16 cellular contexts compared by ENCODE assay signal in genomic region chr12:58750484-58750883, GRCh38.
DNase-seq lines count a peak whose midpoint lies in the region; FAIRE-seq and TF ChIP-seq lines count a peak whose summit lies in the region.
"Had no signal": no experiment of that assay in that cellular context is flagged by ENCODE, and none has a peak within 500 bp of the region (broad histone marks: within the 10 kb centered on the region; RNA-seq: fewer than 3 reads in every experiment).

No MANE protein-coding gene starts in this region.

- no peak overlapping the region for H3K27ac ChIP-seq in A673 (ENCODE audit: low read depth, low read length, poor library complexity, severe bottlenecking)
- no peak overlapping the region for H3K27ac ChIP-seq in right atrium auricular region
- H3K27ac ChIP-seq in left ventricle myocardium inferior (replicated peaks): no peak overlapping the region
- H3K27ac ChIP-seq: body of pancreas, transverse colon, WERI-Rb-1 had no signal

- H3K9me3 ChIP-seq in A673 (ENCODE audit: low read depth, low read length, poor library complexity, severe bottlenecking) (no peaks in the 10 kb centered on the region), right atrium auricular region (peaks cover 0 to 4% of the 10 kb centered on the region in 2 donors), left ventricle myocardium inferior (replicated peaks) (no peaks in the 10 kb centered on the region)
- H3K9me3 ChIP-seq: body of pancreas, transverse colon had no signal

- peak; percentile 30 for FAIRE-seq in islet of Langerhans (lab: Jason Lieb, UNC)

- H3K36me3 Mint-ChIP-seq in activated T-helper 2 cell treated with anti-CD3 and anti-CD28 coated beads, Interferon-gamma antibody, Interleukin-2, Interleukin-4, amounts not matched to agents 10 μg/mL and 5 μg/mL and 100 μg/mL, durations not matched to agents 14 hours and 24 hours and 36 hours (ENCODE audit: low read depth): no peaks in the 10 kb centered on the region
- H3K36me3 Mint-ChIP-seq: natural killer cell had no signal

- H3K4me3 Mint-ChIP-seq in activated T-helper 2 cell treated with anti-CD3 and anti-CD28 coated beads, Interferon-gamma antibody, Interleukin-2, Interleukin-4, amounts not matched to agents 10 μg/mL and 5 μg/mL and 100 μg/mL, durations not matched to agents 14 hours and 24 hours and 36 hours (ENCODE audit: low read depth): no peak overlapping the region
- H3K4me3 Mint-ChIP-seq: natural killer cell had no signal

- no TSS peak for BruUV-seq in A673 (replicated peaks; lab: Mats Ljungman, UMichigan)

- H3K4me3 ChIP-seq in A673 (ENCODE audit: low read depth, low read length, poor library complexity, severe bottlenecking) (no peak overlapping the region), HFF-Myc (replicated peaks; ENCODE audit: low read depth, low read length) (no peak overlapping the region), right atrium auricular region (no peak overlapping the region), left ventricle myocardium inferior (no peak overlapping the region)
- H3K4me3 ChIP-seq: body of pancreas, transverse colon had no signal

- H3K9me3 Mint-ChIP-seq in activated T-helper 2 cell treated with anti-CD3 and anti-CD28 coated beads, Interferon-gamma antibody, Interleukin-2, Interleukin-4, amounts not matched to agents 10 μg/mL and 5 μg/mL and 100 μg/mL, durations not matched to agents 14 hours and 24 hours and 36 hours: peaks cover 8% of the 10 kb centered on the region

- H3K27me3 ChIP-seq in A673 (replicated peaks; ENCODE audit: insufficient read depth, low read depth, low read length, poor library complexity) (no peaks in the 10 kb centered on the region), right atrium auricular region (no peaks in the 10 kb centered on the region), left ventricle myocardium inferior (ENCODE audit: low read depth) (no peaks in the 10 kb centered on the region)
- H3K27me3 ChIP-seq: body of pancreas, transverse colon had no signal

- no peaks in the 10 kb centered on the region for H3K27me3 Mint-ChIP-seq in activated T-helper 2 cell treated with anti-CD3 and anti-CD28 coated beads, Interferon-gamma antibody, Interleukin-2, Interleukin-4, amounts not matched to agents 10 μg/mL and 5 μg/mL and 100 μg/mL, durations not matched to agents 14 hours and 24 hours and 36 hours (ENCODE audit: low read depth)

- H3K36me3 ChIP-seq in A673 (ENCODE audit: insufficient read depth, low read length, poor library complexity, severe bottlenecking) (no peaks in the 10 kb centered on the region), right atrium auricular region (no peaks in the 10 kb centered on the region), left ventricle myocardium inferior (no peaks in the 10 kb centered on the region)
- H3K36me3 ChIP-seq: transverse colon, WERI-Rb-1 had no signal

- POLR2A ChIA-PET in A673 (lab: Charles Lee; ENCODE audit: low non-redundant PET): no interaction called here

- no peak overlapping the region for H3K27ac Mint-ChIP-seq in activated T-helper 2 cell treated with anti-CD3 and anti-CD28 coated beads, Interferon-gamma antibody, Interleukin-2, Interleukin-4, amounts not matched to agents 10 μg/mL and 5 μg/mL and 100 μg/mL, durations not matched to agents 14 hours and 24 hours and 36 hours
- H3K27ac Mint-ChIP-seq: natural killer cell had no signal

- DNase-seq in A673 (ENCODE audit: low spot score) (peak; percentile 50), HFF-Myc (ENCODE audit: extremely low read depth, low read depth) (peak; percentile 81), brain pericyte (ENCODE audit: low read depth, low spot score) (peak; percentile 84), right atrium auricular region (ENCODE audit: low spot score) (no peak), NCI-H524 treated with DMSO at 0.1 percent for 48 hours (lab: John Stamatoyannopoulos, UW) (no peak), left ventricle myocardium inferior (no peak)
- no peak for DNase-seq in activated T-helper 2 cell treated with anti-CD3 and anti-CD28 coated beads, Interferon-gamma antibody, Interleukin-2, Interleukin-4, amounts not matched to agents 10 μg/mL and 5 μg/mL and 100 μg/mL, durations not matched to agents 14 hours and 24 hours and 36 hours (ENCODE audit: low spot score)
- DNase-seq: activated T-cell treated with anti-CD3 and anti-CD28 coated beads, Interleukin-2, amount 50 U/mL, for 1 hour; AML-193; body of pancreas; natural killer cell; NCI-H526; SIG-M5; transverse colon; WERI-Rb-1 had no signal

- TF ChIP-seq CTCF in A673 (conservative IDR thresholded peaks at IDR 0.05; ENCODE audit: low read depth, low read length) (no peak), HFF-Myc (IDR thresholded peaks at IDR 0.05; ENCODE audit: low read depth, low read length, missing control alignments) (no peak), right atrium auricular region (IDR thresholded peaks at IDR 0.05) (no peak), left ventricle myocardium inferior (IDR thresholded peaks at IDR 0.05; ENCODE audit: borderline replicate concordance) (no peak)

- H3K4me1 ChIP-seq in A673 (ENCODE audit: insufficient read depth, low read length, poor library complexity, severe bottlenecking) (no peaks in the 10 kb centered on the region), right atrium auricular region (no peaks in the 10 kb centered on the region), left ventricle myocardium inferior (no peaks in the 10 kb centered on the region)
- H3K4me1 ChIP-seq: body of pancreas, transverse colon had no signal

- no peaks in the 10 kb centered on the region for H3K4me1 Mint-ChIP-seq in activated T-helper 2 cell treated with anti-CD3 and anti-CD28 coated beads, Interferon-gamma antibody, Interleukin-2, Interleukin-4, amounts not matched to agents 10 μg/mL and 5 μg/mL and 100 μg/mL, durations not matched to agents 14 hours and 24 hours and 36 hours (ENCODE audit: low read depth)
- H3K4me1 Mint-ChIP-seq: natural killer cell had no signal

- intact Hi-C loops in A673 (cut with micrococcal nuclease; ENCODE audit: unreplicated experiment): no loop called here
- intact Hi-C loops in activated T-helper 2 cell treated with anti-CD3 and anti-CD28 coated beads, Interferon-gamma antibody, Interleukin-2, Interleukin-4, amounts not matched to agents 10 μg/mL and 5 μg/mL and 100 μg/mL, durations not matched to agents 14 hours and 24 hours and 36 hours (cut with micrococcal nuclease): no loop called here
- intact Hi-C loops in left ventricle myocardium inferior (cut with micrococcal nuclease): no loop called here

- CTCF ChIA-PET in A673 (lab: Charles Lee): no interaction called here

Comparison
In these comparisons a context has a peak if more than half of its experiments do, and no peak if none do; other contexts are left out.
1. DNase-seq: peak in A673 (single experiment), HFF-Myc (single experiment) and brain pericyte (single experiment); none in activated T-helper 2 cell treated with anti-CD3 and anti-CD28 coated beads, Interferon-gamma antibody, Interleukin-2, Interleukin-4, amounts not matched to agents 10 μg/mL and 5 μg/mL and 100 μg/mL, durations not matched to agents 14 hours and 24 hours and 36 hours (single experiment), right atrium auricular region (single experiment), NCI-H524 treated with DMSO at 0.1 percent for 48 hours (single experiment) and left ventricle myocardium inferior (single experiment).